18 cellular contexts compared by ENCODE assay signal in the genomic region with DNA sequence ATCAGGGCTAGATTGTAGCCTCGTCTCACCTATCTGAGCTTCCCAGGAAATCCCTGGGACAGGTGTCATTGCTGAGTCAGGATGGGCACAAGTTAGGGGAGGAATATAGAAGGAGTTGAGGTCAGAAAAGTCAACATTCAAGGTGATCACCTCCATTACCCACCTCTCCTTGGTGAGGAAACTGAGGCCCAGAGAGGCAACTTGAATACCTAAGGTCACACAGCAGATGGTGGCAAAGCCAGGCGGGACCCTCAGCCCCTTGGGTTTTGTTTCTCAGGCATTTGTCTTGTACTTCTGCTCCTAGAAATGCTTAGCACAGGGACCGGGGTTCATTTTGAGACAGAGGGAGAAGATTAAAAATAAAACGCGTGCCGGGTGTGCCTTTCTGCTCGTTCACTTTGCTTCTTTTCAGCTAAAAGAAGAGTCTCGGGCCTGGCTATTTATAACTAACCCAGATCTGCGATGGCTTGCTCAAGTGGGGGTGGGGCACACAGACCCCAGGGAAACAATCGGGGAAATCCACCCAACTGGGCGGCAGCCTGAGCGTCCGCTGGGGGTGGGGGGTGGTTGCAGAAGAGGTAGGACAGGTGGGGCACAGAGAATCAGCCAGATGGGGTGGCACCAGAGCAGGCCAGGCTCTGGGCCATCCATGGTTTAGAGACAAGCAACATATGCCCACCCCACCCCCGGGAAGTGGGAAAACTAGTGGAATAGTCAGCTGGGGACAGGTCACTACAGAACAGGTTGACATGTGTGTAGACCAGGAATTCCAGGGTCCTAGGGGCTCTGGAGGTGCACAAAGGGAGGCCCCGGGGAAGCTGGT. TPM values are rescaled to one million over a fixed set of nuclear protein-coding genes. Genes with fewer than 3 reads are reported as not detected.
DNase-seq lines count a peak whose midpoint lies in the region; ATAC-seq and TF ChIP-seq lines count a peak whose summit lies in the region.
"Had no signal": no experiment of that assay in that cellular context is flagged by ENCODE, and none has a peak within 500 bp of the region (broad histone marks: within the 10 kb centered on the region; RNA-seq: fewer than 3 reads in every experiment).

No MANE protein-coding gene starts in this region.

- 79% methylated on average over 15 of the region's 15 CpGs for WGBS in esophagus muscularis mucosa

- peaks cover under 1% of the 10 kb centered on the region; the same call in 1 of the 2 replicates for H4K20me1 ChIP-seq in DOHH2 (ENCODE audit: control insufficient read depth, insufficient read depth, low read depth, low read length)

- H3K36me3 ChIP-seq in DOHH2 (ENCODE audit: control insufficient read depth, low read length) = no peaks in the 10 kb centered on the region
- no peaks in the 10 kb centered on the region for H3K36me3 ChIP-seq in RWPE2 (ENCODE audit: low read depth)
- no peaks in the 10 kb centered on the region for H3K36me3 ChIP-seq in esophagus muscularis mucosa

- intact Hi-C loops in esophagus muscularis mucosa (cut with DNase I) = no loop called here

- H3K4me3 ChIP-seq in DOHH2 (ENCODE audit: low read length) = peak overlapping the region; percentile 6; the same call in 1 of the 2 replicates
- H3K4me3 ChIP-seq in RWPE2 (ENCODE audit: severe bottlenecking) = no peak overlapping the region
- H3K4me3 ChIP-seq in esophagus muscularis mucosa = no peak overlapping the region
- H3K4me3 ChIP-seq: body of pancreas had no signal

- H3K4me1 ChIP-seq in DOHH2 (ENCODE audit: control insufficient read depth, low read length) = peaks cover 43% of the 10 kb centered on the region
- H3K4me1 ChIP-seq in RWPE2 (ENCODE audit: insufficient read depth, poor library complexity, severe bottlenecking) = no peaks in the 10 kb centered on the region
- H3K4me1 ChIP-seq in esophagus muscularis mucosa = peaks cover 18 to 23% (median 19%) of the 10 kb centered on the region in 4 donors

- H3K9me2 ChIP-seq in DOHH2 (replicated peaks; ENCODE audit: control insufficient read depth, low read length) = no peaks in the 10 kb centered on the region

- peak; percentile 42 for DNase-seq in RWPE2 (ENCODE audit: low spot score)
- DNase-seq in esophagus muscularis mucosa (ENCODE audit: extremely low spot score) = peak; percentile 89
- DNase-seq in progenitor cell of endocrine pancreas (ENCODE audit: low spot score, unreplicated experiment) = peak; percentile 7
- DNase-seq in AG20443 (ENCODE audit: low spot score) = no peak
- no peak for DNase-seq in NCI-H1417 treated with DMSO at 0.1 percent for 48 hours (lab: John Stamatoyannopoulos, UW)
- no peak for DNase-seq in epidermal melanocyte (ENCODE audit: insufficient read length, low spot score)
- DNase-seq: activated CD4-positive, alpha-beta T cell treated with anti-CD3 and anti-CD28 coated beads, Interleukin-2, amount 50 U/mL, for 1 hour; activated gamma-delta T cell treated with Interleukin-2 at 50 U/mL for 16 hours; CD4-positive, CD25-positive, alpha-beta regulatory T cell; effector memory CD8-positive, alpha-beta T cell; MV-4-11; NCI-H2081 treated with DMSO at 0.1 percent for 48 hours; stimulated activated naive B cell treated with anti-CD40 and anti-IgM and Interleukin-4, amounts not matched to agents 10 μg/mL and 1 μg/mL and 100 μg/mL, for 72 hours had no signal

- H3K27me3 ChIP-seq in DOHH2 (ENCODE audit: control insufficient read depth, low read length) (peaks cover 4% of the 10 kb centered on the region), RWPE2 (ENCODE audit: insufficient read depth, poor library complexity, severe bottlenecking) (no peaks in the 10 kb centered on the region), esophagus muscularis mucosa (no peaks in the 10 kb centered on the region)
- H3K27me3 ChIP-seq: body of pancreas had no signal

- no peaks in the 10 kb centered on the region for H3F3A ChIP-seq in DOHH2 (ENCODE audit: control insufficient read depth, insufficient read depth)

- H3K27me3 Mint-ChIP-seq in progenitor cell of endocrine pancreas = peaks cover 41% of the 10 kb centered on the region
- H3K27me3 Mint-ChIP-seq: memory B cell had no signal

- H3K4me2 ChIP-seq in DOHH2 (ENCODE audit: low read length) = peak overlapping the region; percentile 53

- no peak overlapping the region for H3K27ac Mint-ChIP-seq in progenitor cell of endocrine pancreas
- H3K27ac Mint-ChIP-seq: memory B cell; stimulated activated naive B cell treated with anti-CD40 and anti-IgM and Interleukin-4, amounts not matched to agents 10 μg/mL and 1 μg/mL and 100 μg/mL, for 72 hours had no signal

- ATAC-seq in RWPE2 (ENCODE audit: low read depth) = no peak
- no peak for ATAC-seq in HG02840 (IDR thresholded peaks at IDR 0.05; ENCODE audit: low FRiP score, unreplicated experiment)
- ATAC-seq: body of pancreas; effector memory CD8-positive, alpha-beta T cell; stimulated activated naive B cell treated with anti-CD40 and anti-IgM and Interleukin-4, amounts not matched to agents 10 μg/mL and 1 μg/mL and 100 μg/mL, for 72 hours had no signal

- H3K79me2 ChIP-seq in DOHH2 (ENCODE audit: control insufficient read depth, low read length) = peaks cover 8% of the 10 kb centered on the region

- H3K4me3 Mint-ChIP-seq in progenitor cell of endocrine pancreas (ENCODE audit: low read depth) = no peak overlapping the region
- H3K4me3 Mint-ChIP-seq: effector memory CD8-positive, alpha-beta T cell; H9; memory B cell; stimulated activated naive B cell treated with anti-CD40 and anti-IgM and Interleukin-4, amounts not matched to agents 10 μg/mL and 1 μg/mL and 100 μg/mL, for 72 hours had no signal

- TF ChIP-seq CTCF in DOHH2 (IDR thresholded peaks at IDR 0.05; ENCODE audit: low read depth, low read length, poor library complexity, severe bottlenecking) = no peak
- TF ChIP-seq CTCF in RWPE2 (IDR thresholded peaks at IDR 0.05; ENCODE audit: poor library complexity, severe bottlenecking) = no peak
- no peak for TF ChIP-seq CTCF in esophagus muscularis mucosa (IDR thresholded peaks at IDR 0.05)
- TF ChIP-seq CTCF in progenitor cell of endocrine pancreas (IDR thresholded peaks at IDR 0.05; ENCODE audit: unreplicated experiment) = no peak

- H3K4me1 Mint-ChIP-seq in progenitor cell of endocrine pancreas (ENCODE audit: low read depth) = peaks cover 10% of the 10 kb centered on the region

- H3K27ac ChIP-seq in DOHH2 (ENCODE audit: low read depth, low read length) (no peak overlapping the region), RWPE2 (ENCODE audit: poor library complexity, severe bottlenecking) (no peak overlapping the region), esophagus muscularis mucosa (replicated peaks in 1 of 4) (no peak overlapping the region)
- H3K27ac ChIP-seq: body of pancreas had no signal

- no peaks in the 10 kb centered on the region for H3K36me3 Mint-ChIP-seq in progenitor cell of endocrine pancreas (ENCODE audit: insufficient read depth)
- H3K36me3 Mint-ChIP-seq: CD4-positive, CD25-positive, alpha-beta regulatory T cell; memory B cell; stimulated activated naive B cell treated with anti-CD40 and anti-IgM and Interleukin-4, amounts not matched to agents 10 μg/mL and 1 μg/mL and 100 μg/mL, for 72 hours had no signal

- no peaks in the 10 kb centered on the region for H3K9me3 ChIP-seq in DOHH2 (ENCODE audit: control insufficient read depth, insufficient read depth, low read length)
- peaks cover 10% of the 10 kb centered on the region for H3K9me3 ChIP-seq in RWPE2 (ENCODE audit: severe bottlenecking)
- no peaks in the 10 kb centered on the region for H3K9me3 ChIP-seq in esophagus muscularis mucosa
- H3K9me3 ChIP-seq: body of pancreas had no signal

- TF ChIP-seq EP300 in esophagus muscularis mucosa (IDR thresholded peaks at IDR 0.05) = no peak

- no peaks in the 10 kb centered on the region for H3K9me3 Mint-ChIP-seq in progenitor cell of endocrine pancreas (ENCODE audit: low read depth)
- H3K9me3 Mint-ChIP-seq: CD4-positive, CD25-positive, alpha-beta regulatory T cell; effector memory CD8-positive, alpha-beta T cell; H9; memory B cell; stimulated activated naive B cell treated with anti-CD40 and anti-IgM and Interleukin-4, amounts not matched to agents 10 μg/mL and 1 μg/mL and 100 μg/mL, for 72 hours had no signal

- no peak for TF ChIP-seq POLR2A in esophagus muscularis mucosa (IDR thresholded peaks at IDR 0.05; ENCODE audit: low read depth)

RNA-seq across cellular contexts. Expression of gene GNAZ, which starts 3.9 kb away (rescaled TPM):
- total RNA-seq in esophagus muscularis mucosa (10 to 100 TPM; 51.7 to 79.5 (median 64.6) TPM), progenitor cell of endocrine pancreas (16.3 and 19.2 TPM in 2 replicates)

Comparison
In these comparisons a context has a peak if more than half of its experiments do, and no peak if none do; other contexts are left out.
1. DNase-seq: peak in RWPE2 (single experiment), esophagus muscularis mucosa (single experiment) and progenitor cell of endocrine pancreas (single experiment); none in AG20443 (single experiment), NCI-H1417 treated with DMSO at 0.1 percent for 48 hours (single experiment) and epidermal melanocyte (single experiment).